ENCODE assay signal across 23 cellular contexts in genomic region chr4:106022454-106022853, GRCh38.
"Had no signal": no experiment of that assay in that cellular context is flagged by ENCODE, and none has a peak within 500 bp of the region (broad histone marks: within the 10 kb centered on the region; RNA-seq: fewer than 3 reads in every experiment).

No MANE protein-coding gene starts in this region.

- H3K9me3 ChIP-seq: esophagus squamous epithelium, lower lobe of right lung, mucosa of descending colon, sigmoid colon, thyroid gland, vagina had no signal

- H3K27ac ChIP-seq: coronary artery, esophagus squamous epithelium, hepatocyte, left lung, lower lobe of right lung, neural progenitor cell, parathyroid adenoma, sigmoid colon, stomach, thyroid gland, vagina had no signal

- ATAC-seq: effector memory CD8-positive, alpha-beta T cell; left lung; lower lobe of right lung; mucosa of descending colon; stimulated activated effector memory CD8-positive, alpha-beta T cell treated with anti-CD3 and anti-CD28 coated beads, Interleukin-12 subunit alpha, Interleukin-12 subunit beta, amount 100 ng/mL, for 72 hours had no signal

- H3K27me3 ChIP-seq: esophagus squamous epithelium, hepatocyte, left lung, neural progenitor cell, sigmoid colon, stomach, thyroid gland, vagina had no signal

- DNase-seq: dermis blood vessel endothelial cell; effector memory CD8-positive, alpha-beta T cell; esophagus squamous epithelium; foreskin melanocyte; head of caudate nucleus; left cardiac atrium; left lung; lower lobe of right lung; mucosa of descending colon; naive B cell; sigmoid colon; stimulated activated CD4-positive, alpha-beta T cell treated with anti-CD3 and anti-CD28 coated beads, Interleukin-2, amount 100 ng/mL, for 24 hours; stimulated activated CD4-positive, alpha-beta T cell treated with anti-CD3 and anti-CD28 coated beads, Interleukin-4, amount 100 ng/mL, for 24 hours; stimulated activated naive CD4-positive, alpha-beta T cell treated with Interleukin-2 at 50 U/mL for 16 hours; stomach; thyroid gland; trophoblast cell had no signal

- H3K4me3 ChIP-seq: coronary artery, esophagus squamous epithelium, hepatocyte, left lung, lower lobe of right lung, mucosa of descending colon, neural progenitor cell, sigmoid colon, stomach, thyroid gland, vagina had no signal

- H3K4me1 ChIP-seq: left lung, lower lobe of right lung, neural progenitor cell, parathyroid adenoma, sigmoid colon, stomach, thyroid gland, vagina had no signal

- H3K36me3 ChIP-seq: esophagus squamous epithelium, left lung, lower lobe of right lung, neural progenitor cell, sigmoid colon, stomach, thyroid gland, vagina had no signal
